Comparison of ENCODE assay signal across 13 cellular contexts in genomic region chr20:50885781-50886180, GRCh38.
"Had no signal": no experiment of that assay in that cellular context is flagged by ENCODE, and none has a peak within 500 bp of the region (broad histone marks: within the 10 kb centered on the region; RNA-seq: fewer than 3 reads in every experiment).

No MANE protein-coding gene starts in this region.

- H3K4me2 ChIP-seq: hepatocyte had no signal

- H3K9me3 Mint-ChIP-seq: activated T-cell treated with anti-CD3 and anti-CD28 coated beads, Interleukin-2, amount 50 U/mL, for 72 hours; T-helper 1 cell treated with Interleukin-12 subunit alpha and Interleukin-12 subunit beta and Interleukin-4 antibody, amounts not matched to agents 30 μg/mL and 1 μg/mL, for 36 hours had no signal

- H3K27me3 Mint-ChIP-seq: activated CD8-positive, alpha-beta memory T cell treated with anti-CD3 and anti-CD28 coated beads, Interleukin-2, amount 10 ng/mL, durations not matched to agents 7 days and 5 days had no signal

- H3K4me3 ChIP-seq: hepatocyte, ovary, stomach, thoracic aorta had no signal

- H2AFZ ChIP-seq: hepatocyte had no signal

- DNase-seq: activated CD4-positive, CD25-positive, alpha-beta regulatory T cell; activated CD8-positive, alpha-beta memory T cell treated with anti-CD3 and anti-CD28 coated beads, Interleukin-2, amount 10 ng/mL, durations not matched to agents 7 days and 5 days; activated gamma-delta T cell treated with Interleukin-2 at 50 U/mL for 16 hours; activated T-cell treated with anti-CD3 and anti-CD28 coated beads, Interleukin-2, amount 50 U/mL, for 72 hours; central memory CD4-positive, alpha-beta T cell; effector memory CD4-positive, alpha-beta T cell; ovary; stimulated activated CD4-positive, alpha-beta T cell treated with anti-CD3 and anti-CD28 coated beads, Interleukin-15, amount 100 ng/mL, for 24 hours; stimulated activated CD4-positive, alpha-beta T cell treated with anti-CD3 and anti-CD28 coated beads, Interleukin-4, amount 100 ng/mL, for 24 hours; stomach had no signal

- H3K27ac Mint-ChIP-seq: activated CD8-positive, alpha-beta memory T cell treated with anti-CD3 and anti-CD28 coated beads, Interleukin-2, amount 10 ng/mL, durations not matched to agents 7 days and 5 days; activated T-cell treated with anti-CD3 and anti-CD28 coated beads, Interleukin-2, amount 50 U/mL, for 72 hours; T-helper 1 cell treated with Interleukin-12 subunit alpha and Interleukin-12 subunit beta and Interleukin-4 antibody, amounts not matched to agents 30 μg/mL and 1 μg/mL, for 36 hours had no signal

- H3K4me3 Mint-ChIP-seq: activated CD8-positive, alpha-beta memory T cell treated with anti-CD3 and anti-CD28 coated beads, Interleukin-2, amount 10 ng/mL, durations not matched to agents 7 days and 5 days; activated T-cell treated with anti-CD3 and anti-CD28 coated beads, Interleukin-2, amount 50 U/mL, for 72 hours; T-helper 1 cell treated with Interleukin-12 subunit alpha and Interleukin-12 subunit beta and Interleukin-4 antibody, amounts not matched to agents 30 μg/mL and 1 μg/mL, for 36 hours had no signal

- H3K36me3 ChIP-seq: ovary had no signal

- H3K27me3 ChIP-seq: hepatocyte, ovary, stomach had no signal

- H3K27ac ChIP-seq: hepatocyte, ovary, stomach, thoracic aorta had no signal

- H3K9me3 ChIP-seq: ovary, stomach, thoracic aorta had no signal
